In the genomic region with DNA sequence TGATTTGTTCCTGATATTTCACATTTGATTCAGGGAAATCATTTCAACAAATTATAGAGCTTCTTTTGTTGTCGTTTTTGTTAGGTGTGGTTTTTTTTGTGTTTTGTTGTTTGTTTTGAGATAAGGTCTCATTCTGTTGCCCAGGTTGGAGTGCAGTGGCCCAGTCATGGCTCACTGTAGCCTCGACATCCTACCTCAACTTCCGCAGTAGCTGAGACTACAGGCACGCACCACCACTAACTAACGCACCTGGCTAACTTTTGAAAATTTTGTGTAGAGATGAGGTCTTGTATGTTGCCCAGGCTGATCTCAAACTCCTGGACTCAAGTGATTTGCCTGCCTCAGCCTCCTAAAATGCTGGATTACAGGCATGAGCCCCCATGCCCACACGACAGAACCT, we compare ENCODE assay signal across 19 cellular contexts.
"Had no signal": no experiment of that assay in that cellular context is flagged by ENCODE, and none has a peak within 500 bp of the region (broad histone marks: within the 10 kb centered on the region; RNA-seq: fewer than 3 reads in every experiment).

No MANE protein-coding gene starts in this region.

- H3K27ac ChIP-seq: body of pancreas, dorsolateral prefrontal cortex, foreskin keratinocyte, ovary, psoas muscle, testis had no signal

- H3K27me3 Mint-ChIP-seq: activated naive CD4-positive, alpha-beta T cell treated with anti-CD3 and anti-CD28 coated beads, Interleukin-2, amount 50 U/mL, for 24 hours; naive thymus-derived CD4-positive, alpha-beta T cell; type B pancreatic cell had no signal

- ATAC-seq: body of pancreas; foreskin keratinocyte; left ventricle myocardium superior; naive thymus-derived CD4-positive, alpha-beta T cell; psoas muscle; right cardiac atrium; SK-N-SH treated with all-trans-retinoic acid at 6 μM for 48 hours had no signal

- H3K4me1 ChIP-seq: foreskin keratinocyte, psoas muscle, testis had no signal

- H3K4me3 ChIP-seq: body of pancreas, dorsolateral prefrontal cortex, ovary, psoas muscle, stomach, testis had no signal

- H3K36me3 ChIP-seq: ovary had no signal

- H3K27ac Mint-ChIP-seq: activated naive CD4-positive, alpha-beta T cell treated with anti-CD3 and anti-CD28 coated beads, Interleukin-2, amount 50 U/mL, for 24 hours; type B pancreatic cell had no signal

- H3K9me3 ChIP-seq: body of pancreas, ovary, psoas muscle, stomach, testis had no signal

- H3K4me3 Mint-ChIP-seq: activated naive CD4-positive, alpha-beta T cell treated with anti-CD3 and anti-CD28 coated beads, Interleukin-2, amount 50 U/mL, for 24 hours; type B pancreatic cell had no signal

- H3K27me3 ChIP-seq: body of pancreas, dorsolateral prefrontal cortex, foreskin keratinocyte, ovary, stomach, testis had no signal

- DNase-seq: activated CD4-positive, alpha-beta T cell treated with anti-CD3 and anti-CD28 coated beads, Interleukin-2, amount 50 U/mL, for 1 hour; activated CD4-positive, CD25-positive, alpha-beta regulatory T cell treated with anti-CD3 and anti-CD28 coated beads, Interleukin-2, amount 50 U/mL, for 72 hours; body of pancreas; caudate nucleus; dorsolateral prefrontal cortex; foreskin keratinocyte; left ventricle myocardium superior; mesenchymal stem cell; naive thymus-derived CD4-positive, alpha-beta T cell; ovary; psoas muscle; right cardiac atrium; stimulated activated CD4-positive, alpha-beta T cell treated with anti-CD3 and anti-CD28 coated beads, Interleukin-2, amount 100 ng/mL, for 24 hours; stomach; T-helper 1 cell; testis had no signal

- H3K9me3 Mint-ChIP-seq: activated naive CD4-positive, alpha-beta T cell treated with anti-CD3 and anti-CD28 coated beads, Interleukin-2, amount 50 U/mL, for 24 hours; naive thymus-derived CD4-positive, alpha-beta T cell; type B pancreatic cell had no signal
